In genomic region chr1:169586395-169587255, GRCh38 we compare ENCODE assay signal across 8 cellular contexts. TPM values are rescaled to one million over a fixed set of nuclear protein-coding genes. Genes with fewer than 3 reads are reported as not detected.
DNase-seq lines count a peak whose midpoint lies in the region; ATAC-seq and TF ChIP-seq lines count a peak whose summit lies in the region.

TSS of gene F5 (minus strand) at chr1:169586481. CDS start at chr1:169586386, 95 bp downstream.

- peak within 1 kb of the TSS; percentile 78 for H3K27ac Mint-ChIP-seq in activated naive CD4-positive, alpha-beta T cell treated with anti-CD3 and anti-CD28 coated beads, Interleukin-2, amount 10 ng/mL, durations not matched to agents 7 days and 5 days

- H3K4me2 ChIP-seq in DND-41 (ENCODE audit: insufficient read depth, low read length), result peak within 1 kb of the TSS; percentile 69

- H3K9me3 ChIP-seq in DND-41 (ENCODE audit: insufficient read depth, low read length, severe bottlenecking) (no peaks in the 10 kb centered on the region), KOPT-K1 (ENCODE audit: insufficient read depth, low read length, poor library complexity, severe bottlenecking) (no peaks in the 10 kb centered on the region), ovary (no peaks in the 10 kb centered on the region), tibial artery (no peaks in the 10 kb centered on the region)

- intact Hi-C loops in Right ventricle myocardium inferior (cut with DNase I), result no loop called here
- intact Hi-C loops in ovary (cut with DNase I), result no loop called here
- intact Hi-C loops in tibial artery (cut with DNase I; ENCODE audit: low total_unique reads), result no loop called here

- H2AFZ ChIP-seq in DND-41 (ENCODE audit: low read depth, low read length), result peak within 1 kb of the TSS; percentile 63

- H3K27me3 Mint-ChIP-seq in activated naive CD4-positive, alpha-beta T cell treated with anti-CD3 and anti-CD28 coated beads, Interleukin-2, amount 10 ng/mL, durations not matched to agents 7 days and 5 days, result no peaks in the 10 kb centered on the region

- WGBS in ovary, 3 donors, result 21 to 29% (median 24%) methylated on average over 15 of the region's 15 CpGs

- DNase-seq in DND-41 (peak; percentile 84), Right ventricle myocardium inferior (ENCODE audit: missing footprints) (peak; percentile 91), ovary (peak in 4 of 5 donors; percentile 15 to 43 (median 28)), tibial artery (peak; percentile 61 to 70)
- peak; percentile 86 for DNase-seq in activated naive CD4-positive, alpha-beta T cell treated with anti-CD3 and anti-CD28 coated beads, Interleukin-2, amount 10 ng/mL, durations not matched to agents 7 days and 5 days

- peak within 1 kb of the TSS; percentile 16 for H3K9ac ChIP-seq in DND-41 (ENCODE audit: low read depth, low read length)

- peak within 1 kb of the TSS; percentile 59 for H3K27ac ChIP-seq in DND-41 (ENCODE audit: low read length)
- H3K27ac ChIP-seq in KOPT-K1 (ENCODE audit: low read depth, low read length, poor library complexity, severe bottlenecking), result peak within 1 kb of the TSS; percentile 6
- no peak within 1 kb of the TSS for H3K27ac ChIP-seq in ovary
- no peak within 1 kb of the TSS for H3K27ac ChIP-seq in tibial artery

- ATAC-seq in DND-41 (ENCODE audit: insufficient read depth, low read depth) (peak; percentile 100), GM21717 (IDR thresholded peaks at IDR 0.05; ENCODE audit: unreplicated experiment) (peak; percentile 94), SK-N-SH treated with all-trans-retinoic acid at 6 μM for 48 hours (peak; percentile 100), Right ventricle myocardium inferior (peak; percentile 96)

- H3K4me3 ChIP-seq in DND-41 (ENCODE audit: low read depth in 1 of 2, low read length in 2 of 2), result peak within 1 kb of the TSS in 1 of 2 experiments; percentile 38; a peak in 1 of 4 replicates
- no peak within 1 kb of the TSS for H3K4me3 ChIP-seq in ovary
- no peak within 1 kb of the TSS for H3K4me3 ChIP-seq in tibial artery

- CTCF ChIA-PET in activated naive CD4-positive, alpha-beta T cell treated with anti-CD3 and anti-CD28 coated beads, Interleukin-2, amount 10 ng/mL, durations not matched to agents 7 days and 5 days (lab: Charles Lee), result interaction anchor here (0.6 to 3.5 kb wide), 30 partner anchors 10 to 1726 kb away, joined by 3 to 45 read pairs (median 5); no protein-coding TSS in a partner anchor

- H3K9me3 Mint-ChIP-seq in activated naive CD4-positive, alpha-beta T cell treated with anti-CD3 and anti-CD28 coated beads, Interleukin-2, amount 10 ng/mL, durations not matched to agents 7 days and 5 days, result no peaks in the 10 kb centered on the region

- TF ChIP-seq CTCF in DND-41 (IDR thresholded peaks at IDR 0.05; ENCODE audit: borderline replicate concordance, extremely low read depth, low read length, poor library complexity, severe bottlenecking) (peak; percentile 97), ovary (IDR thresholded peaks at IDR 0.05) (no peak), tibial artery (IDR thresholded peaks at IDR 0.05) (peak; percentile 19 to 24)

- H3K79me2 ChIP-seq in DND-41 (ENCODE audit: insufficient read depth, low read length), result no peaks in the 10 kb centered on the region

- peaks cover 72% of the 10 kb centered on the region for H3K4me1 Mint-ChIP-seq in activated naive CD4-positive, alpha-beta T cell treated with anti-CD3 and anti-CD28 coated beads, Interleukin-2, amount 10 ng/mL, durations not matched to agents 7 days and 5 days

- H3K4me1 ChIP-seq in DND-41 (ENCODE audit: insufficient read depth, low read length) (peaks cover 21% of the 10 kb centered on the region), ovary (ENCODE audit: insufficient read depth) (no peaks in the 10 kb centered on the region), tibial artery (peaks cover 0 to 6% (median 4%) of the 10 kb centered on the region in 4 donors)

- no peak for TF ChIP-seq EP300 in ovary (IDR thresholded peaks at IDR 0.05)

- H3K36me3 Mint-ChIP-seq in activated naive CD4-positive, alpha-beta T cell treated with anti-CD3 and anti-CD28 coated beads, Interleukin-2, amount 10 ng/mL, durations not matched to agents 7 days and 5 days, result no peaks in the 10 kb centered on the region

- H4K20me1 ChIP-seq in DND-41 (ENCODE audit: insufficient read depth, low read length), result no peaks in the 10 kb centered on the region

- H3K36me3 ChIP-seq in DND-41 (ENCODE audit: insufficient read depth, low read length) (no peaks in the 10 kb centered on the region), KOPT-K1 (ENCODE audit: insufficient read depth, low read length) (no peaks in the 10 kb centered on the region), ovary (no peaks in the 10 kb centered on the region), tibial artery (no peaks in the 10 kb centered on the region)

- H3K4me3 Mint-ChIP-seq in activated naive CD4-positive, alpha-beta T cell treated with anti-CD3 and anti-CD28 coated beads, Interleukin-2, amount 10 ng/mL, durations not matched to agents 7 days and 5 days, result peak within 1 kb of the TSS; percentile 84

- no peak for TF ChIP-seq POLR2A in ovary (IDR thresholded peaks at IDR 0.05)

- H3K27me3 ChIP-seq in DND-41 (ENCODE audit: insufficient read depth, low read length, poor library complexity) (no peaks in the 10 kb centered on the region), ovary (no peaks in the 10 kb centered on the region), tibial artery (peaks cover 0 to 17% of the 10 kb centered on the region in 2 donors)

TF ChIP-seq in SK-N-SH treated with all-trans-retinoic acid at 6 μM for 48 hours, 23 proteins besides CTCF, POLR2A, EP300 and RAD21 (continues in another document):
- TF ChIP-seq PATZ1 (CRISPR knock-in tag; IDR thresholded peaks at IDR 0.05; ENCODE audit: borderline replicate concordance) (no peak), TCF4 (CRISPR knock-in tag; IDR thresholded peaks at IDR 0.05; ENCODE audit: borderline replicate concordance) (no peak), ESRRG (CRISPR knock-in tag; IDR thresholded peaks at IDR 0.05) (no peak), TSHZ2 (CRISPR knock-in tag; IDR thresholded peaks at IDR 0.05) (no peak), CSDC2 (CRISPR knock-in tag; IDR thresholded peaks at IDR 0.05) (no peak), CSRNP3 (CRISPR knock-in tag; IDR thresholded peaks at IDR 0.05) (no peak), ZFP30 (CRISPR knock-in tag; IDR thresholded peaks at IDR 0.05) (no peak), BACH2 (CRISPR knock-in tag; IDR thresholded peaks at IDR 0.05; ENCODE audit: borderline replicate concordance) (no peak), ZNF8 (CRISPR knock-in tag; IDR thresholded peaks at IDR 0.05) (no peak), PPARA (CRISPR knock-in tag; IDR thresholded peaks at IDR 0.05; ENCODE audit: borderline replicate concordance) (no peak), OSR1 (CRISPR knock-in tag; IDR thresholded peaks at IDR 0.05) (no peak), ZNF565 (CRISPR knock-in tag; conservative IDR thresholded peaks at IDR 0.05; ENCODE audit: low read depth) (no peak)

RNA-seq across cellular contexts. Expression of gene F5, which starts in this region (rescaled TPM):
- total RNA-seq in Right ventricle myocardium inferior, result 16.6 TPM
- total RNA-seq in ovary, result 1 to 10 TPM in 1 of 7 donors, under 1 TPM in 4, not detected in 2; 0.05 to 3.3 (median 0.20) TPM
- polyA plus RNA-seq in ovary, result under 1 TPM; 0.31 to 0.85 TPM

Comparison
In these comparisons a context has a peak if more than half of its experiments do, and no peak if none do; other contexts are left out.
1. DNase-seq: peak in every context shown above with its lines; median percentile 91 in Right ventricle myocardium inferior; 86 in activated naive CD4-positive, alpha-beta T cell treated with anti-CD3 and anti-CD28 coated beads, Interleukin-2, amount 10 ng/mL, durations not matched to agents 7 days and 5 days; 84 in DND-41; 66 in tibial artery; 28 in ovary.
2. H3K27ac ChIP-seq: peak in DND-41 (single experiment) and KOPT-K1 (single experiment); none in ovary (0 of 2) and tibial artery (0 of 2).
3. CTCF ChIP-seq: peak in DND-41 (single experiment) and tibial artery (2 of 2); none in ovary (0 of 3).
4. Peak in every context shown above with its lines, with median percentiles within 50 percentile points of each other: ATAC-seq.